ENCODE assay signal across 8 cellular contexts in the genomic region with DNA sequence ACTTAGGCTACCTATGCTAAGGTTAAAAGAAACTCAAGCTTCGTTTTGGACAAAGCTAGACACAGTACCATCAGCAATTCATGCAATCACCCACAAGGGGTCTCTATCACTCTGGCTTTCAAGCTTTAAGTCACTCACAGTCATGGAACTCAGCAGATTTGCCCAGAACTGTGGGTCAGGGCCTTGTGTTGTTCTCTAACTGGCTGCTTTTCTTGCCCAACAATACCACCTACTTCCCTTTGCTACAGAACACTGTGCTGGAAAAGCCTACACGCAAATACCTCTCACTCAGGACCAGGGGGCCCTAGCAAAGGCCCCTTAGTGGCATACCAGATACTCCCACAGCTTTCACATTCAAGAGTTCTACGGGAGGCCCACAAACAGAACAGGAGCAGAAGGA. TPM values are rescaled to one million over a fixed set of nuclear protein-coding genes. Genes with fewer than 3 reads are reported as not detected.
DNase-seq lines count a peak whose midpoint lies in the region; ATAC-seq, FAIRE-seq and TF ChIP-seq lines count a peak whose summit lies in the region.

No MANE protein-coding gene starts in this region.

- H3K4me1 ChIP-seq in RWPE2 (ENCODE audit: insufficient read depth, poor library complexity, severe bottlenecking) (no peaks in the 10 kb centered on the region), heart right ventricle (peaks cover 0 to 26% (median 6%) of the 10 kb centered on the region in 9 donors)

- FAIRE-seq in G401.6 (lab: Jason Lieb, UNC), result peak; percentile 94

- H3K27me3 Mint-ChIP-seq in progenitor cell of endocrine pancreas, result no peaks in the 10 kb centered on the region

- ATAC-seq in GM21717 (IDR thresholded peaks at IDR 0.05; ENCODE audit: unreplicated experiment) (peak; percentile 62), RWPE2 (ENCODE audit: low read depth) (peak; percentile 87), heart right ventricle (peak; percentile 85 to 96 (median 94))

- 32 to 34% methylated on average over 3 of the region's 3 CpGs for WGBS in heart right ventricle, 2 donors

- H3K4me3 Mint-ChIP-seq in progenitor cell of endocrine pancreas (ENCODE audit: low read depth), result no peak overlapping the region

- H3K27me3 ChIP-seq in RWPE2 (ENCODE audit: insufficient read depth, poor library complexity, severe bottlenecking) (no peaks in the 10 kb centered on the region), heart right ventricle (no peaks in the 10 kb centered on the region)

- peaks cover 11% of the 10 kb centered on the region for H3K9me3 ChIP-seq in KOPT-K1 (ENCODE audit: insufficient read depth, low read length, poor library complexity, severe bottlenecking)
- H3K9me3 ChIP-seq in RWPE2 (ENCODE audit: severe bottlenecking), result no peaks in the 10 kb centered on the region
- no peaks in the 10 kb centered on the region for H3K9me3 ChIP-seq in heart right ventricle

- H3K27ac Mint-ChIP-seq in progenitor cell of endocrine pancreas, result peak overlapping the region; percentile 31

- H3K36me3 ChIP-seq in KOPT-K1 (ENCODE audit: insufficient read depth, low read length) (peaks cover 88% of the 10 kb centered on the region), RWPE2 (ENCODE audit: low read depth) (peaks cover 78% of the 10 kb centered on the region), heart right ventricle (peaks cover 0 to 55% (median 7%) of the 10 kb centered on the region in 9 donors)

- intact Hi-C loops in heart right ventricle (cut with DNase I) (loop anchor here (1.0 to 10.0 kb wide), 8 partner anchors 43 to 317 kb away; a partner anchor contains a TSS), posterior vena cava (cut with DNase I) (loop anchor here (5.0 to 10.0 kb wide), 3 partner anchors 43 to 312 kb away; a partner anchor contains a TSS)

- H3K36me3 Mint-ChIP-seq in progenitor cell of endocrine pancreas (ENCODE audit: insufficient read depth), result peaks cover 10% of the 10 kb centered on the region

- H3K4me3 ChIP-seq in RWPE2 (ENCODE audit: severe bottlenecking) (no peak overlapping the region), heart right ventricle (no peak overlapping the region)

- TF ChIP-seq CTCF in RWPE2 (IDR thresholded peaks at IDR 0.05; ENCODE audit: poor library complexity, severe bottlenecking) (peak; percentile 88), heart right ventricle (IDR thresholded peaks at IDR 0.05) (peak; percentile 76 to 94 (median 86)), progenitor cell of endocrine pancreas (IDR thresholded peaks at IDR 0.05; ENCODE audit: unreplicated experiment) (peak; percentile 84)

- no peaks in the 10 kb centered on the region for H3K9me3 Mint-ChIP-seq in progenitor cell of endocrine pancreas (ENCODE audit: low read depth)

- H3K27ac ChIP-seq in KOPT-K1 (ENCODE audit: low read depth, low read length, poor library complexity, severe bottlenecking) (peak overlapping the region; percentile 4), RWPE2 (ENCODE audit: poor library complexity, severe bottlenecking) (no peak overlapping the region), heart right ventricle (peak overlapping the region in 9 of 10 donors; percentile 20 to 65 (median 50))

- peaks cover 2% of the 10 kb centered on the region for H3K4me1 Mint-ChIP-seq in progenitor cell of endocrine pancreas (ENCODE audit: low read depth)

- DNase-seq in RWPE2 (ENCODE audit: low spot score), result no peak
- DNase-seq in amniotic epithelial cell (ENCODE audit: low read depth), result peak; percentile 96
- peak in 1 of 2 donors; percentile 76 for DNase-seq in heart right ventricle
- DNase-seq in progenitor cell of endocrine pancreas (ENCODE audit: low spot score, unreplicated experiment), result no peak
- DNase-seq in posterior vena cava (ENCODE audit: low spot score), result no peak

RNA-seq across cellular contexts. Expression of a gene that starts 9.1 kb away (rescaled TPM):
- total RNA-seq in heart right ventricle, result 1 to 10 TPM; 2.4 to 6.3 (median 3.9) TPM
- polyA plus RNA-seq in heart right ventricle, result 1 to 10 TPM; 1.1 to 2.9 TPM
- total RNA-seq in progenitor cell of endocrine pancreas, result 24.2 and 26.5 TPM in 2 replicates
- total RNA-seq in posterior vena cava, result 10 to 100 TPM in 1 of 2 donors, 1 to 10 TPM in 1; 8.8 to 12.4 TPM

RNA-seq across cellular contexts. Expression of a gene that starts 19.4 kb away (rescaled TPM):
- total RNA-seq in heart right ventricle, result 10 to 100 TPM in 9 of 10 donors, 1 to 10 TPM in 1; 9.5 to 16.2 (median 12.0) TPM
- polyA plus RNA-seq in heart right ventricle, result 10 to 100 TPM; 15.0 to 20.2 TPM
- total RNA-seq in progenitor cell of endocrine pancreas, result 13.4 and 13.8 TPM in 2 replicates
- 10 to 100 TPM; 27.0 to 36.3 TPM for total RNA-seq in posterior vena cava

RNA-seq across cellular contexts. Expression of a gene that starts 19.6 kb away (rescaled TPM):
- total RNA-seq in heart right ventricle (under 1 TPM in 1 of 10 donors, not detected in 9; 0.08 TPM), progenitor cell of endocrine pancreas (1.2 and 1.6 TPM in 2 replicates), posterior vena cava (1 to 10 TPM in 1 of 2 donors, under 1 TPM in 1; 0.28 to 1.0 TPM)
- under 1 TPM in 1 of 2 donors, not detected in 1; 0.01 TPM for polyA plus RNA-seq in heart right ventricle

RNA-seq across cellular contexts. Expression of a gene that starts 41.6 kb away (rescaled TPM):
- total RNA-seq in heart right ventricle (10 to 100 TPM; 23.3 to 72.3 (median 38.0) TPM), progenitor cell of endocrine pancreas (130 and 136 TPM in 2 replicates), posterior vena cava (100 to 1,000 TPM; 162 to 201 TPM)
- 10 to 100 TPM; 36.0 to 77.8 TPM for polyA plus RNA-seq in heart right ventricle

RNA-seq across cellular contexts. Expression of a gene that starts 53.2 kb away (rescaled TPM):
- not detected for total RNA-seq in heart right ventricle
- not detected for polyA plus RNA-seq in heart right ventricle
- total RNA-seq in progenitor cell of endocrine pancreas, result 4.1 and 5.3 TPM in 2 replicates
- total RNA-seq in posterior vena cava, result under 1 TPM in 1 of 2 donors, not detected in 1; 0.33 TPM
